In genomic region chr2:10438688-10439087, GRCh38 we compare ENCODE assay signal across 25 cellular contexts. TPM values are rescaled to one million over a fixed set of nuclear protein-coding genes. Genes with fewer than 3 reads are reported as not detected.
DNase-seq lines count a peak whose midpoint lies in the region; ATAC-seq, FAIRE-seq and TF ChIP-seq lines count a peak whose summit lies in the region.
"Had no signal": no experiment of that assay in that cellular context is flagged by ENCODE, and none has a peak within 500 bp of the region (broad histone marks: within the 10 kb centered on the region; RNA-seq: fewer than 3 reads in every experiment).

No MANE protein-coding gene starts in this region.

- peaks cover 57% of the 10 kb centered on the region for H3K36me3 Mint-ChIP-seq in activated B cell treated with CpG ODN at 0.5 μM for 24 hours (ENCODE audit: low read depth)
- H3K36me3 Mint-ChIP-seq in activated naive CD4-positive, alpha-beta T cell treated with anti-CD3 and anti-CD28 coated beads, Interleukin-2, amount 50 U/mL, for 72 hours: peaks cover 18 to 22% of the 10 kb centered on the region in 2 donors

- H3K4me1 Mint-ChIP-seq in activated B cell treated with CpG ODN at 0.5 μM for 24 hours: peaks cover 9% of the 10 kb centered on the region

- no peak overlapping the region for H3K9ac ChIP-seq in keratinocyte (ENCODE audit: control insufficient read depth, extremely low read depth, insufficient read depth, low read length)
- H3K9ac ChIP-seq: BLaER1 had no signal

- intact Hi-C loops in activated B cell treated with CpG ODN at 0.5 μM for 24 hours (cut with micrococcal nuclease): loop anchor here (10.0 kb wide), 1 partner anchor 624 kb away; no protein-coding TSS in a partner anchor

- no peak overlapping the region for H3K4me2 ChIP-seq in keratinocyte (ENCODE audit: control insufficient read depth, extremely low read depth, insufficient read depth, low read depth, low read length)
- H3K4me2 ChIP-seq: BLaER1 had no signal

- H3K36me3 ChIP-seq in keratinocyte (ENCODE audit: control insufficient read depth in 2 of 2, extremely low read depth in 1 of 2, insufficient read depth in 2 of 2, low read length in 2 of 2): peaks cover 26 to 47% of the 10 kb centered on the region in 2 experiments

- H3K27ac Mint-ChIP-seq in activated B cell treated with CpG ODN at 0.5 μM for 24 hours: peak overlapping the region; percentile 30
- H3K27ac Mint-ChIP-seq in activated naive CD4-positive, alpha-beta T cell treated with anti-CD3 and anti-CD28 coated beads, Interleukin-2, amount 50 U/mL, for 72 hours: no peak overlapping the region
- H3K27ac Mint-ChIP-seq: activated CD8-positive, alpha-beta T cell treated with anti-CD3 and anti-CD28 coated beads, Interleukin-2, amount 10 ng/mL, durations not matched to agents 7 days and 5 days had no signal

- H3K4me3 ChIP-seq in keratinocyte (ENCODE audit: control insufficient read depth in 2 of 3, extremely low read depth in 1 of 3, insufficient read depth in 2 of 3, low read depth in 1 of 3, low read length in 3 of 3): no peak overlapping the region
- H3K4me3 ChIP-seq: BLaER1, breast epithelium, colonic mucosa, lower lobe of right lung, prostate gland, tibial nerve had no signal

- H3K79me2 ChIP-seq in keratinocyte (ENCODE audit: control insufficient read depth, insufficient read depth, low read length): no peaks in the 10 kb centered on the region

- no peak overlapping the region for H3K4me3 Mint-ChIP-seq in activated B cell treated with CpG ODN at 0.5 μM for 24 hours
- H3K4me3 Mint-ChIP-seq: activated CD8-positive, alpha-beta T cell treated with anti-CD3 and anti-CD28 coated beads, Interleukin-2, amount 10 ng/mL, durations not matched to agents 7 days and 5 days; effector memory CD8-positive, alpha-beta T cell had no signal

- DNase-seq in DMS 273 (lab: John Stamatoyannopoulos, UW; ENCODE audit: unreplicated experiment) (peak; percentile 52), activated B cell treated with CpG ODN at 0.5 μM for 24 hours (no peak), keratinocyte (ENCODE audit: low read depth, low spot score) (no peak), HTR-8/SVneo (ENCODE audit: insufficient read length, low spot score) (no peak), hippocampal formation (lab: John Stamatoyannopoulos, UW) (no peak), NCI-H345 (lab: John Stamatoyannopoulos, UW) (no peak)
- DNase-seq in activated naive CD4-positive, alpha-beta T cell treated with anti-CD3 and anti-CD28 coated beads, Interleukin-2, amount 50 U/mL, for 72 hours (ENCODE audit: low spot score in 2 of 2): no peak
- DNase-seq: ACHN; activated CD8-positive, alpha-beta T cell treated with anti-CD3 and anti-CD28 coated beads, Interleukin-2, amount 10 ng/mL, durations not matched to agents 7 days and 5 days; activated naive CD4-positive, alpha-beta T cell; amygdala; colonic mucosa; COR-L47; effector memory CD8-positive, alpha-beta T cell; lower lobe of right lung; NCI-H1092; NCI-H187 treated with DMSO at 0.1 percent for 48 hours; stimulated activated CD8-positive, alpha-beta memory T cell treated with anti-CD3 and anti-CD28 coated beads, Interleukin-4, amount 100 ng/mL, for 48 hours; SW 1271 had no signal

- peaks cover 5% of the 10 kb centered on the region for H4K20me1 ChIP-seq in keratinocyte (ENCODE audit: control insufficient read depth, extremely low read depth, insufficient read depth, low read length)

- ATAC-seq in activated B cell treated with CpG ODN at 0.5 μM for 24 hours (ENCODE audit: low read depth): no peak
- no peak for ATAC-seq in activated naive CD4-positive, alpha-beta T cell treated with anti-CD3 and anti-CD28 coated beads, Interleukin-2, amount 50 U/mL, for 72 hours
- ATAC-seq: activated CD8-positive, alpha-beta T cell treated with anti-CD3 and anti-CD28 coated beads, Interleukin-2, amount 10 ng/mL, durations not matched to agents 7 days and 5 days; lower lobe of right lung had no signal

- FAIRE-seq in keratinocyte (lab: Jason Lieb, UNC) (peak; percentile 13), HTR-8/SVneo (lab: Jason Lieb, UNC) (no peak)
- FAIRE-seq: H54 had no signal

- CTCF ChIA-PET in activated B cell treated with CpG ODN at 0.5 μM for 24 hours (lab: Charles Lee): interaction anchor here (0.6 to 8.6 kb wide), 3 partner anchors 29 to 327 kb away, joined by 4 to 162 read pairs (median 7); partner anchors contain the start of gene RRM2

- H3K27me3 Mint-ChIP-seq in activated B cell treated with CpG ODN at 0.5 μM for 24 hours: no peaks in the 10 kb centered on the region
- H3K27me3 Mint-ChIP-seq: effector memory CD8-positive, alpha-beta T cell had no signal

- no peaks in the 10 kb centered on the region for H3K4me1 ChIP-seq in keratinocyte (ENCODE audit: control insufficient read depth, extremely low read depth, insufficient read depth, low read length)
- H3K4me1 ChIP-seq: breast epithelium, colonic mucosa, lower lobe of right lung, prostate gland had no signal

- POLR2A ChIA-PET in activated B cell treated with CpG ODN at 0.5 μM for 24 hours (lab: Charles Lee): interaction anchor here (1.5 kb wide), 1 partner anchor 29 kb away, joined by 3 read pairs; no protein-coding TSS in a partner anchor

- H3K9me3 Mint-ChIP-seq in activated B cell treated with CpG ODN at 0.5 μM for 24 hours: no peaks in the 10 kb centered on the region
- no peaks in the 10 kb centered on the region for H3K9me3 Mint-ChIP-seq in activated naive CD4-positive, alpha-beta T cell treated with anti-CD3 and anti-CD28 coated beads, Interleukin-2, amount 50 U/mL, for 72 hours
- H3K9me3 Mint-ChIP-seq: effector memory CD8-positive, alpha-beta T cell had no signal

- no peak overlapping the region for H2AFZ ChIP-seq in keratinocyte (ENCODE audit: control insufficient read depth, low read length)

- no peaks in the 10 kb centered on the region for H3K9me1 ChIP-seq in keratinocyte (ENCODE audit: control insufficient read depth, extremely low read depth, insufficient read depth, low read length)

- peak; percentile 59 for TF ChIP-seq POLR2A in GM19193 (IDR thresholded peaks at IDR 0.05; ENCODE audit: extremely low read depth, insufficient read depth, insufficient read length)

- no peaks in the 10 kb centered on the region for H3K27me3 ChIP-seq in keratinocyte (ENCODE audit: control insufficient read depth, extremely low read depth, insufficient read depth, low read length)
- H3K27me3 ChIP-seq: breast epithelium, colonic mucosa, tibial nerve had no signal

- TF ChIP-seq CTCF in activated B cell treated with CpG ODN at 0.5 μM for 24 hours (IDR thresholded peaks at IDR 0.05) (no peak), keratinocyte (optimal IDR thresholded peaks at IDR 0.05 in 1 of 3, IDR thresholded peaks at IDR 0.05 in 1 of 3, conservative IDR thresholded peaks at IDR 0.05 in 1 of 3; ENCODE audit: extremely low read depth in 1 of 3, insufficient read depth in 2 of 3, low read length in 3 of 3) (no peak)

- dilution Hi-C loops in keratinocyte (cut with MboI; ENCODE audit: extremely low pct_ligation_motif_present, low sequenced_read_pairs): no loop called here

- H3K9me3 ChIP-seq in keratinocyte (ENCODE audit: control insufficient read depth, low read depth, low read length): no peaks in the 10 kb centered on the region
- H3K9me3 ChIP-seq: BLaER1, breast epithelium, colonic mucosa, lower lobe of right lung, prostate gland, tibial nerve had no signal

- H3K27ac ChIP-seq in keratinocyte (ENCODE audit: control insufficient read depth, insufficient read depth, low read length): no peak overlapping the region
- H3K27ac ChIP-seq: BLaER1, breast epithelium, colonic mucosa, lower lobe of right lung, prostate gland, tibial nerve had no signal

RNA-seq across cellular contexts. Expression of gene ODC1, which starts 9.4 kb away (rescaled TPM):
- 192 and 200 TPM in 2 replicates for total RNA-seq in activated B cell treated with CpG ODN at 0.5 μM for 24 hours
- polyA plus RNA-seq in keratinocyte: 501 to 637 TPM (median 613 TPM) in 3 replicates
- 17.0 TPM for polyA plus RNA-seq in keratinocyte (2011; ENCODE audit: low read depth)
- polyA plus RNA-seq in keratinocyte (2011; cell fraction: cytosol; rRNA removed): 683 and 864 TPM in 2 replicates
- polyA plus RNA-seq in keratinocyte (2011; cell fraction: nucleus; rRNA removed): 272 and 323 TPM in 2 replicates
- polyA plus RNA-seq in keratinocyte (2012; ENCODE audit: low replicate concordance): 36.4 and 382 TPM in 2 replicates
- 222 to 540 TPM (median 484 TPM) in 3 replicates for polyA minus RNA-seq in keratinocyte
- polyA minus RNA-seq in keratinocyte (2011; cell fraction: cytosol; rRNA and poly(A)+ RNA removed): 366 TPM
- polyA minus RNA-seq in keratinocyte (2011; cell fraction: nucleus; rRNA and poly(A)+ RNA removed): 86.1 and 158 TPM in 2 replicates
- 10 to 100 TPM; 75.3 to 84.6 TPM for total RNA-seq in activated naive CD4-positive, alpha-beta T cell treated with anti-CD3 and anti-CD28 coated beads, Interleukin-2, amount 50 U/mL, for 72 hours
